18 cellular contexts compared by ENCODE assay signal in genomic region chr5:63500242-63500641, GRCh38.
"Had no signal": no experiment of that assay in that cellular context is flagged by ENCODE, and none has a peak within 500 bp of the region (broad histone marks: within the 10 kb centered on the region; RNA-seq: fewer than 3 reads in every experiment).

No MANE protein-coding gene starts in this region.

- H3K27ac ChIP-seq: HL-60, RWPE1 had no signal

- DNase-seq: KBM-7, NCI-H1092 treated with DMSO at 0.1 percent for 48 hours, NCI-H1436, NCI-H187, NCI-H2029, NCI-H2081 treated with DMSO at 0.1 percent for 48 hours, NCI-H2171, NCI-H226, NCI-H524, NCI-H526 treated with DMSO at 0.1 percent for 48 hours, NCI-H748 treated with DMSO at 0.1 percent for 48 hours, PC-3, SHP77, T-helper 1 cell had no signal

- ATAC-seq: Panc1, PC-3, SK-N-SH treated with all-trans-retinoic acid at 6 μM for 48 hours had no signal
